In genomic region chr22:48696371-48696770, GRCh38 we compare ENCODE assay signal across 26 cellular contexts.
DNase-seq lines count a peak whose midpoint lies in the region; ATAC-seq, FAIRE-seq and TF ChIP-seq lines count a peak whose summit lies in the region.
"Had no signal": no experiment of that assay in that cellular context is flagged by ENCODE, and none has a peak within 500 bp of the region (broad histone marks: within the 10 kb centered on the region; RNA-seq: fewer than 3 reads in every experiment).

No MANE protein-coding gene starts in this region.

- H2BK5ac ChIP-seq in neuronal stem cell (ENCODE audit: low read length): no peak overlapping the region

- no peaks in the 10 kb centered on the region for H3K4me1 ChIP-seq in HEK293 (ENCODE audit: control insufficient read depth, insufficient read depth, low read length)
- no peaks in the 10 kb centered on the region for H3K4me1 ChIP-seq in kidney (ENCODE audit: control insufficient read depth in 1 of 2, insufficient read depth in 1 of 2, low read depth in 1 of 2, low read length in 2 of 2)
- no peaks in the 10 kb centered on the region for H3K4me1 ChIP-seq in lower lobe of right lung
- H3K4me1 ChIP-seq in neuronal stem cell (ENCODE audit: control insufficient read depth in 2 of 2, insufficient read depth in 1 of 2, low read depth in 1 of 2, low read length in 2 of 2): peaks cover 0 to 13% of the 10 kb centered on the region in 2 donors
- no peaks in the 10 kb centered on the region for H3K4me1 ChIP-seq in ascending aorta
- H3K4me1 ChIP-seq: BE2C had no signal

- no peak for FAIRE-seq in kidney (lab: Jason Lieb, UNC)
- FAIRE-seq: A204.1, G401.6, GM12891, GM19239 had no signal

- H3K27ac ChIP-seq in HEK293 (ENCODE audit: extremely low read depth, low read depth, low read length): no peak overlapping the region
- no peak overlapping the region for H3K27ac ChIP-seq in kidney (ENCODE audit: low read depth in 2 of 2, low read length in 2 of 2)
- H3K27ac ChIP-seq in lower lobe of right lung: no peak overlapping the region
- no peak overlapping the region for H3K27ac ChIP-seq in neuronal stem cell (replicated peaks; ENCODE audit: low read length)
- no peak overlapping the region for H3K27ac ChIP-seq in ascending aorta
- H3K27ac ChIP-seq: BLaER1 had no signal

- H2BK120ac ChIP-seq in neuronal stem cell (ENCODE audit: low read depth, low read length): no peak overlapping the region

- no peak overlapping the region for H2BK15ac ChIP-seq in neuronal stem cell (ENCODE audit: low read length)

- H3K4me2 ChIP-seq in neuronal stem cell (ENCODE audit: insufficient read depth, low read length, poor library complexity, severe bottlenecking): no peak overlapping the region
- H3K4me2 ChIP-seq: BLaER1 had no signal

- no peaks in the 10 kb centered on the region for H3K9me3 ChIP-seq in HEK293 (ENCODE audit: control insufficient read depth, insufficient read depth, low read depth, low read length)
- no peaks in the 10 kb centered on the region for H3K9me3 ChIP-seq in kidney (ENCODE audit: control insufficient read depth in 1 of 2, low read length in 2 of 2)
- H3K9me3 ChIP-seq in lower lobe of right lung: no peaks in the 10 kb centered on the region
- peaks cover 0 to 2% of the 10 kb centered on the region in 2 donors for H3K9me3 ChIP-seq in neuronal stem cell (replicated peaks in 1 of 2; ENCODE audit: control insufficient read depth in 2 of 2, insufficient read depth in 1 of 2, low read depth in 1 of 2, low read length in 2 of 2)
- H3K9me3 ChIP-seq in ascending aorta: no peaks in the 10 kb centered on the region
- H3K9me3 ChIP-seq: BLaER1 had no signal

- H4K91ac ChIP-seq in neuronal stem cell (ENCODE audit: low read depth, low read length, poor library complexity): no peak overlapping the region

- H3K79me1 ChIP-seq in neuronal stem cell (ENCODE audit: low read depth, low read length): peaks cover 9% of the 10 kb centered on the region

- H3K23ac ChIP-seq in neuronal stem cell (ENCODE audit: low read depth, low read length, poor library complexity): no peak overlapping the region

- H4K8ac ChIP-seq in neuronal stem cell (ENCODE audit: low read depth, low read length): no peak overlapping the region

- no CpG with 5 or more reads among the region's 4 CpGs for WGBS in neuronal stem cell (ENCODE audit: extremely low coverage in 2 of 2, insufficient read length in 2 of 2, insufficient replicate concordance in 1 of 2), 2 donors

- no peak for TF ChIP-seq CTCF in HEK293 (tag by site-specific recombination; IDR thresholded peaks at IDR 0.05)
- TF ChIP-seq CTCF in kidney (IDR thresholded peaks at IDR 0.05; ENCODE audit: borderline replicate concordance, extremely low read depth, insufficient read depth): no peak
- TF ChIP-seq CTCF in lower lobe of right lung (IDR thresholded peaks at IDR 0.05): no peak
- no peak for TF ChIP-seq CTCF in ascending aorta (IDR thresholded peaks at IDR 0.05)

- DNase-seq in kidney (peak; percentile 45), lower lobe of right lung (peak; percentile 14), neuronal stem cell (ENCODE audit: low spot score) (no peak), DMS53 treated with DMSO at 0.1 percent for 48 hours (lab: John Stamatoyannopoulos, UW; ENCODE audit: unreplicated experiment) (no peak), ascending aorta (ENCODE audit: low spot score in 2 of 2) (no peak), nucleus accumbens (lab: John Stamatoyannopoulos, UW) (no peak)
- DNase-seq: 8988T; ACHN; BE2C; C1 segment of cervical spinal cord; CD4-positive, alpha-beta memory T cell; CD4-positive, CD25-positive, alpha-beta regulatory T cell; CD8-positive, alpha-beta memory T cell; COR-L47; DMS 273 treated with DMSO at 0.1 percent for 48 hours; DMS153; DMS53; DMS79 treated with DMSO at 0.1 percent for 48 hours; GF-D8 had no signal

- intact Hi-C loops in kidney (cut with DNase I): no loop called here
- intact Hi-C loops in lower lobe of right lung (cut with DNase I): no loop called here
- intact Hi-C loops in ascending aorta (cut with DNase I): no loop called here

- no peak overlapping the region for H3K9ac ChIP-seq in kidney (ENCODE audit: low read length in 2 of 2)
- H3K9ac ChIP-seq in neuronal stem cell (ENCODE audit: low read depth, low read length, poor library complexity): no peak overlapping the region
- H3K9ac ChIP-seq: BLaER1 had no signal

- no peak overlapping the region for H2AK5ac ChIP-seq in neuronal stem cell (ENCODE audit: low read depth, low read length)

- H2AFZ ChIP-seq in neuronal stem cell (ENCODE audit: low read length): no peak overlapping the region

- no peak overlapping the region for H3K18ac ChIP-seq in neuronal stem cell (ENCODE audit: low read length)

- H3K14ac ChIP-seq in neuronal stem cell (ENCODE audit: low read length): peak overlapping the region; percentile 64

- no peaks in the 10 kb centered on the region for H3K27me3 ChIP-seq in lower lobe of right lung (ENCODE audit: low read depth)
- H3K27me3 ChIP-seq in neuronal stem cell (ENCODE audit: control insufficient read depth in 3 of 3, insufficient read depth in 3 of 3, low read depth in 1 of 3, low read length in 3 of 3): no peaks in the 10 kb centered on the region
- H3K27me3 ChIP-seq in ascending aorta: no peaks in the 10 kb centered on the region
- H3K27me3 ChIP-seq: BE2C, BLaER1 had no signal

- ATAC-seq in lower lobe of right lung: no peak
- no peak for ATAC-seq in HG02588 (IDR thresholded peaks at IDR 0.05; ENCODE audit: unreplicated experiment)

- H3K36me3 ChIP-seq in HEK293 (ENCODE audit: control insufficient read depth in 2 of 2, insufficient read depth in 1 of 2, low read length in 2 of 2) (no peaks in the 10 kb centered on the region), kidney (ENCODE audit: control insufficient read depth in 1 of 2, insufficient read depth in 2 of 2, low read length in 2 of 2) (no peaks in the 10 kb centered on the region), lower lobe of right lung (no peaks in the 10 kb centered on the region), neuronal stem cell (replicated peaks in 1 of 2; ENCODE audit: control insufficient read depth in 2 of 2, insufficient read depth in 2 of 2, low read length in 2 of 2) (peaks cover 0 to 2% of the 10 kb centered on the region in 2 donors), ascending aorta (no peaks in the 10 kb centered on the region)
- H3K36me3 ChIP-seq: BE2C, BLaER1 had no signal

- CTCF ChIA-PET in HEK293 (lab: Yijun Ruan, JAX): interaction anchor here (0.7 kb wide), 1 partner anchor 9 kb away, joined by 3 read pairs; no protein-coding TSS in a partner anchor

- no peak overlapping the region for H2BK12ac ChIP-seq in neuronal stem cell (ENCODE audit: low read length)

- no peak overlapping the region for H3K4ac ChIP-seq in neuronal stem cell (ENCODE audit: low read length)

- no peak overlapping the region for H3K4me3 ChIP-seq in HEK293 (ENCODE audit: low read depth, low read length)
- no peak overlapping the region for H3K4me3 ChIP-seq in kidney (ENCODE audit: low read length in 2 of 2)
- no peak overlapping the region for H3K4me3 ChIP-seq in lower lobe of right lung
- H3K4me3 ChIP-seq in neuronal stem cell (ENCODE audit: low read length in 2 of 2): no peak overlapping the region
- H3K4me3 ChIP-seq in ascending aorta: no peak overlapping the region
- H3K4me3 ChIP-seq: BLaER1 had no signal

- POLR2A ChIA-PET in HEK293 (lab: Yijun Ruan, JAX): no interaction called here

TF ChIP-seq in HEK293, 187 proteins besides CTCF, POLR2A, EP300 and RAD21:
- TF ChIP-seq ZNF366 (tag by site-specific recombination; conservative IDR thresholded peaks at IDR 0.05) (0 out of 2 replicates have a peak, but pooled peaks have one; percentile 13), ZNF560 (tag by site-specific recombination; IDR thresholded peaks at IDR 0.05; ENCODE audit: borderline replicate concordance) (no peak)

Comparison
In these comparisons a context has a peak if more than half of its experiments do, and no peak if none do; other contexts are left out.
1. DNase-seq: peak in kidney (single experiment) and lower lobe of right lung (single experiment); none in neuronal stem cell (single experiment), DMS53 treated with DMSO at 0.1 percent for 48 hours (single experiment), ascending aorta (0 of 2) and nucleus accumbens (0 of 56).